ENCODE assay signal across 8 cellular contexts in genomic region chr1:6613361-6614018, GRCh38. TPM values are rescaled to one million over a fixed set of nuclear protein-coding genes. Genes with fewer than 3 reads are reported as not detected.
DNase-seq lines count a peak whose midpoint lies in the region; ATAC-seq and TF ChIP-seq lines count a peak whose summit lies in the region.

Gene PHF13, plus strand, starts transcription at chr1:6613731. Its CDS starts 336 bp downstream, at chr1:6614067.

- H3K4me3 Mint-ChIP-seq in activated T-cell treated with anti-CD3 and anti-CD28 coated beads, Interleukin-2, amount 50 U/mL, for 4 hours, result peak within 1 kb of the TSS; percentile 88

- no peaks in the 10 kb centered on the region for H3K27me3 ChIP-seq in KMS-11 (ENCODE audit: insufficient read depth, low read depth)
- H3K27me3 ChIP-seq in Panc1 (ENCODE audit: control insufficient read depth, insufficient read depth, low read length), result no peaks in the 10 kb centered on the region
- H3K27me3 ChIP-seq in muscle layer of colon (ENCODE audit: control insufficient read depth in 1 of 2, insufficient read depth in 2 of 2, low read length in 2 of 2), result no peaks in the 10 kb centered on the region

- H3K9me3 ChIP-seq in Panc1 (ENCODE audit: control insufficient read depth, insufficient read depth, low read depth, low read length), result no peaks in the 10 kb centered on the region
- no peaks in the 10 kb centered on the region for H3K9me3 ChIP-seq in muscle layer of colon (ENCODE audit: low read length)

- BruUV-seq in Panc1 (replicated peaks; lab: Mats Ljungman, UMichigan), result no TSS peak

- in situ Hi-C loops in Panc1 (cut with HindIII; ENCODE audit: low pct_unique_long_range_greater_than_20kb, low sequenced_read_pairs), result no loop called here

- H3K4me1 ChIP-seq in KMS-11 (ENCODE audit: low read depth, poor library complexity, severe bottlenecking) (peaks cover 33% of the 10 kb centered on the region), Panc1 (ENCODE audit: control insufficient read depth, insufficient read depth, low read length) (peaks cover 22% of the 10 kb centered on the region), muscle layer of colon (ENCODE audit: insufficient read depth, low read length) (peaks cover 39% of the 10 kb centered on the region)

- TF ChIP-seq CTCF in KMS-11 (conservative IDR thresholded peaks at IDR 0.05; ENCODE audit: low read depth, low read length) (no peak), Panc1 (IDR thresholded peaks at IDR 0.05) (no peak)

- H3K36me3 ChIP-seq in KMS-11 (ENCODE audit: insufficient read depth), result no peaks in the 10 kb centered on the region; the same call in 1 of the 2 replicates
- H3K36me3 ChIP-seq in Panc1 (ENCODE audit: control insufficient read depth, insufficient read depth, low read length), result no peaks in the 10 kb centered on the region; the same call in 1 of the 2 replicates
- H3K36me3 ChIP-seq in muscle layer of colon (ENCODE audit: insufficient read depth, low read length), result peaks cover 8% of the 10 kb centered on the region

- peak within 1 kb of the TSS; percentile 46 for H3K27ac ChIP-seq in KMS-11
- peak within 1 kb of the TSS; percentile 95 for H3K27ac ChIP-seq in Panc1 (ENCODE audit: low read length)
- H3K27ac ChIP-seq in muscle layer of colon (ENCODE audit: low read depth, low read length), result peak within 1 kb of the TSS; percentile 99

- CTCF ChIA-PET in Panc1 (lab: Charles Lee), result interaction anchor here (0.7 kb wide), 1 partner anchor 12 kb away, joined by 3 read pairs; no protein-coding TSS in a partner anchor

- no peaks in the 10 kb centered on the region for H3K27me3 Mint-ChIP-seq in activated T-cell treated with anti-CD3 and anti-CD28 coated beads, Interleukin-2, amount 50 U/mL, for 4 hours (ENCODE audit: low read depth)

- intact Hi-C loops in Panc1 (cut with micrococcal nuclease; ENCODE audit: unreplicated experiment), result no loop called here

- peak within 1 kb of the TSS; percentile 91 for H2AFZ ChIP-seq in KMS-11 (ENCODE audit: low read depth)

- H3K4me1 Mint-ChIP-seq in activated T-cell treated with anti-CD3 and anti-CD28 coated beads, Interleukin-2, amount 50 U/mL, for 4 hours (ENCODE audit: low read depth), result peaks cover 20% of the 10 kb centered on the region

- DNase-seq in DMS79 (lab: John Stamatoyannopoulos, UW), result peak; percentile 98
- DNase-seq in Panc1 (ENCODE audit: low read depth, low spot score), result peak; percentile 84
- peak; percentile 99 for DNase-seq in activated T-cell treated with anti-CD3 and anti-CD28 coated beads, Interleukin-2, amount 50 U/mL, for 4 hours
- DNase-seq in stimulated activated CD8-positive, alpha-beta memory T cell treated with anti-CD3 and anti-CD28 coated beads, Interleukin-7, amount 100 ng/mL, for 1 hour (ENCODE audit: low read depth in 2 of 2), result peak; percentile 99 to 100

- H3K79me2 ChIP-seq in KMS-11 (ENCODE audit: insufficient read depth, low read depth), result peaks cover 33% of the 10 kb centered on the region

- H3K4me3 ChIP-seq in KMS-11 (IDR thresholded peaks at IDR 0.05; ENCODE audit: insufficient read depth, low read depth, low read length) (peak within 1 kb of the TSS; percentile 88), Panc1 (ENCODE audit: low read depth in 2 of 2, low read length in 2 of 2) (peak within 1 kb of the TSS; percentile 89 to 90), muscle layer of colon (ENCODE audit: low read depth in 1 of 2, low read length in 2 of 2) (peak within 1 kb of the TSS; percentile 88 to 91)

- no peaks in the 10 kb centered on the region for H4K20me1 ChIP-seq in KMS-11 (ENCODE audit: insufficient read depth)

- peak within 1 kb of the TSS; percentile 59 for H3K9ac ChIP-seq in KMS-11
- peak within 1 kb of the TSS; percentile 97 for H3K9ac ChIP-seq in muscle layer of colon (ENCODE audit: low read length)

- POLR2A ChIA-PET in Panc1 (lab: Charles Lee), result interaction anchor here (0.6 kb wide), 1 partner anchor 200 kb away, joined by 3 read pairs; no protein-coding TSS in a partner anchor

- peak; percentile 85 for ATAC-seq in GM21786 (IDR thresholded peaks at IDR 0.05; ENCODE audit: unreplicated experiment)
- peak; percentile 95 for ATAC-seq in Panc1
- ATAC-seq in activated T-cell treated with anti-CD3 and anti-CD28 coated beads, Interleukin-2, amount 50 U/mL, for 4 hours, result peak; percentile 93 to 94
- peak; percentile 97 for ATAC-seq in esophagus mucosa

- no peaks in the 10 kb centered on the region for H3K36me3 Mint-ChIP-seq in activated T-cell treated with anti-CD3 and anti-CD28 coated beads, Interleukin-2, amount 50 U/mL, for 4 hours (ENCODE audit: insufficient read depth)

- no peaks in the 10 kb centered on the region for H3K9me3 Mint-ChIP-seq in activated T-cell treated with anti-CD3 and anti-CD28 coated beads, Interleukin-2, amount 50 U/mL, for 4 hours

- H3K4me2 ChIP-seq in KMS-11, result peak within 1 kb of the TSS; percentile 96

RNA-seq across cellular contexts. Expression of gene PHF13, which starts in this region (rescaled TPM):
- 41.8 TPM for total RNA-seq in Panc1 (2021; ENCODE audit: unreplicated experiment)
- 24.0 TPM for polyA plus RNA-seq in Panc1 (2012; ENCODE audit: insufficient read length)
- total RNA-seq in activated T-cell treated with anti-CD3 and anti-CD28 coated beads, Interleukin-2, amount 50 U/mL, for 4 hours, result 10 to 100 TPM; 10.5 to 14.4 (median 10.9) TPM
- total RNA-seq in esophagus mucosa, result 7.5 TPM

Comparison
In these comparisons a context has a peak if more than half of its experiments do, and no peak if none do; other contexts are left out.
1. Peak in every context shown above with its lines: DNase-seq, ATAC-seq, H3K4me3 ChIP-seq and H3K27ac ChIP-seq.
2. H3K27ac ChIP-seq: peak in every context shown above with its lines; median percentile 99 in muscle layer of colon; 95 in Panc1; 46 in KMS-11.